ENCODE assay signal across 27 cellular contexts in the genomic region with DNA sequence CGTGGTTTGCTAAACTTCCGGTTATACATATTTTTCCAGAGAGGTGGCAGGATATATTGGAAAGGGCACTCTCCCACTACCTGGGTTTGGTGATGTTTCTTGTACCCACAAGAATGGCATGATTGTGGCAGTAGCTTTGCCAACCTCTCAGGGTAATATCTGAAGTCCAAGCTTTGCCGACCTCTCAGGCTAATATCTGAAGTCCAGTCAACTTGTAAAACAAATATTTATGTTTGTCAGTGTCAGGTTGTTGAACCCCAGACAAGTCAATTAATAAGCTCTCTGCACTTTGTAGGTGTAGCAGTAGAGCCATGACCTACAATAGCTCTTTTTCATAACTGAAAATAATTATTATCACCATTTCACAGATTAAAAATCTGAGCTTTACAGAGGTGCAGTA.
"Had no signal": no experiment of that assay in that cellular context is flagged by ENCODE, and none has a peak within 500 bp of the region (broad histone marks: within the 10 kb centered on the region; RNA-seq: fewer than 3 reads in every experiment).

No MANE protein-coding gene starts in this region.

- ATAC-seq: stimulated activated effector memory CD8-positive, alpha-beta T cell treated with anti-CD3 and anti-CD28 coated beads, Interleukin-12 subunit alpha, Interleukin-12 subunit beta, amount 100 ng/mL, for 72 hours; stimulated activated memory B cell treated with anti-CD40 and anti-IgM and Interleukin-4, amounts not matched to agents 10 μg/mL and 1 μg/mL and 100 μg/mL, for 72 hours; stimulated activated naive B cell treated with anti-CD40 and anti-IgM and Interleukin-4, amounts not matched to agents 10 μg/mL and 1 μg/mL and 100 μg/mL, for 72 hours; stimulated activated naive CD8-positive, alpha-beta T cell treated with anti-CD3 and anti-CD28 coated beads, Interleukin-15, amount 100 ng/mL, for 72 hours; stimulated activated naive CD8-positive, alpha-beta T cell treated with anti-CD3 and anti-CD28 coated beads, Interleukin-15, Interleukin-2, amounts not matched to agents 100 U/mL and 50 U/mL, for 24 hours; upper lobe of right lung had no signal

- FAIRE-seq: urothelium cell line had no signal

- DNase-seq: stimulated activated CD4-positive, alpha-beta T cell treated with anti-CD3 and anti-CD28 coated beads, Interleukin-2, amount 100 ng/mL, for 48 hours; stimulated activated CD4-positive, alpha-beta T cell treated with anti-CD3 and anti-CD28 coated beads, Interleukin-4, amount 100 ng/mL, for 1 hour; stimulated activated CD4-positive, alpha-beta T cell treated with anti-CD3 and anti-CD28 coated beads, Interleukin-4, amount 100 ng/mL, for 24 hours; stimulated activated CD4-positive, alpha-beta T cell treated with anti-CD3 and anti-CD28 coated beads, Interleukin-4, amount 100 ng/mL, for 4 hours; stimulated activated CD8-positive, alpha-beta memory T cell treated with anti-CD3 and anti-CD28 coated beads, Interleukin-4, amount 100 ng/mL, for 48 hours; stimulated activated naive B cell treated with anti-CD40 and anti-IgM and Interleukin-4, amounts not matched to agents 10 μg/mL and 1 μg/mL and 100 μg/mL, for 72 hours; stimulated activated naive CD4-positive, alpha-beta T cell; stimulated activated naive CD4-positive, alpha-beta T cell treated with Interleukin-2 at 50 U/mL for 16 hours; stimulated activated naive CD8-positive, alpha-beta T cell treated with anti-CD3 and anti-CD28 coated beads, Interleukin-15, amount 100 ng/mL, for 72 hours; stimulated activated naive CD8-positive, alpha-beta T cell treated with anti-CD3 and anti-CD28 coated beads, Interleukin-15, Interleukin-2, amounts not matched to agents 100 U/mL and 50 U/mL, for 24 hours; stomach; substantia nigra; testis; thyroid gland; tibial artery; transverse colon; trophoblast cell; upper lobe of left lung; upper lobe of right lung; uterus had no signal

- H3K4me3 ChIP-seq: stomach, suprapubic skin, testis, thoracic aorta, thyroid gland, tibial artery, tibial nerve, transverse colon, upper lobe of left lung, upper lobe of right lung, uterus, vagina had no signal

- H3K27me3 ChIP-seq: stomach, suprapubic skin, testis, thyroid gland, tibial artery, tibial nerve, transverse colon, upper lobe of left lung, upper lobe of right lung, uterus, vagina had no signal

- H3K9me3 ChIP-seq: stomach, suprapubic skin, testis, thoracic aorta, thyroid gland, tibial artery, tibial nerve, transverse colon, upper lobe of left lung, upper lobe of right lung, uterus, vagina had no signal

- H3K36me3 ChIP-seq: stomach, suprapubic skin, thoracic aorta, thyroid gland, tibial artery, tibial nerve, transverse colon, upper lobe of left lung, upper lobe of right lung, uterus, vagina had no signal

- H3K4me1 ChIP-seq: stomach, suprapubic skin, testis, thyroid gland, tibial artery, transverse colon, upper lobe of left lung, upper lobe of right lung, uterus, vagina had no signal

- H3K27ac ChIP-seq: stomach, suprapubic skin, testis, thoracic aorta, thyroid gland, tibial artery, tibial nerve, transverse colon, upper lobe of left lung, upper lobe of right lung, uterus, vagina had no signal
